19 cellular contexts compared by ENCODE assay signal in the genomic region with DNA sequence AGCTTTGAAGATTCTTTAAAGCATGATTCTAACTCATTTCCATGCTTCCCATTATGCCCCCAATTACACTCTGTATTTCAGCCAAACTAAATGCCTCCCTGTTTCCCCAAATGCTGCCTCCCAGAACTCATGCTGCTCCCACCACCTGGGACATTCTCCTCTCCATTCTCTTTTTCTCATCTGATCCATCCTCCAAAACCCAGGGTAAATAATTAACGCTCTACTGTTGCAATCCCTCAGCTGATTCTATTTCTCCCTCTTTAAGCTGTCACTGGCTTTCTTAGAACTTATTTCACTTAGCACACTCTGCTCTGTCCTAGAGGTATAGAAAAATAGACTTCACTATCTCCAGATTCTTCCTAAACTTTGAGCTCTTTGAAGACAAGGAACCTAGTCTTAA.
A peak's percentile ranks its signal among the peaks of the same experiment; 100 is the strongest.
DNase-seq lines count a peak whose midpoint lies in the region; ATAC-seq and TF ChIP-seq lines count a peak whose summit lies in the region.
"Had no signal": no experiment of that assay in that cellular context is flagged by ENCODE, and none has a peak within 500 bp of the region (broad histone marks: within the 10 kb centered on the region; RNA-seq: fewer than 3 reads in every experiment).

No MANE protein-coding gene starts in this region.

- H3K4me3 Mint-ChIP-seq in MCF 10A (ENCODE audit: unreplicated experiment): no peak overlapping the region
- H3K4me3 Mint-ChIP-seq: B cell; CD4-positive, CD25-positive, alpha-beta regulatory T cell; CD8-positive, alpha-beta T cell had no signal

- dilution Hi-C loops in mammary epithelial cell (cut with HindIII; ENCODE audit: low sequenced_read_pairs): no loop called here

- peak overlapping the region; percentile 20 for H3K27ac Mint-ChIP-seq in MCF 10A (ENCODE audit: low read depth, unreplicated experiment)
- H3K27ac Mint-ChIP-seq: B cell; CD8-positive, alpha-beta T cell had no signal

- H3K9ac ChIP-seq in mammary epithelial cell (ENCODE audit: insufficient read depth, low read length): no peak overlapping the region
- H3K9ac ChIP-seq: BLaER1 had no signal

- H3K27me3 ChIP-seq in mammary epithelial cell (ENCODE audit: insufficient read depth, low read length): no peaks in the 10 kb centered on the region
- H3K27me3 ChIP-seq in testis: no peaks in the 10 kb centered on the region
- H3K27me3 ChIP-seq: BLaER1 had no signal

- H3K27ac ChIP-seq in mammary epithelial cell (ENCODE audit: insufficient read depth, low read depth, low read length) (no peak overlapping the region), testis (no peak overlapping the region)
- H3K27ac ChIP-seq: 22Rv1, BLaER1, C4-2B had no signal

- no peak for TF ChIP-seq POLR2A in testis (IDR thresholded peaks at IDR 0.05)

- H3K4me2 ChIP-seq in mammary epithelial cell (ENCODE audit: insufficient read depth, low read depth, low read length): no peak overlapping the region
- H3K4me2 ChIP-seq: BLaER1 had no signal

- ATAC-seq in HG03460 (IDR thresholded peaks at IDR 0.05; ENCODE audit: unreplicated experiment): no peak
- ATAC-seq: CD8-positive, alpha-beta T cell had no signal

- H2AFZ ChIP-seq in mammary epithelial cell (ENCODE audit: low read depth, low read length): no peak overlapping the region

- no peaks in the 10 kb centered on the region for H3K4me1 Mint-ChIP-seq in MCF 10A (ENCODE audit: insufficient read depth, unreplicated experiment)
- H3K4me1 Mint-ChIP-seq: B cell had no signal

- DNase-seq in MCF 10A (ENCODE audit: unreplicated experiment): no peak
- no peak for DNase-seq in mammary epithelial cell
- DNase-seq in HuH-7 (ENCODE audit: low spot score): peak; percentile 46
- peak; percentile 65 for DNase-seq in renal cortical epithelial cell (ENCODE audit: low read depth)
- no peak for DNase-seq in testis
- DNase-seq: Caco-2; CD4-positive, CD25-positive, alpha-beta regulatory T cell; CD8-positive, alpha-beta T cell; DMS153; DMS79; EL; GF-D8; GOT3 had no signal

- no peaks in the 10 kb centered on the region for H4K20me1 ChIP-seq in mammary epithelial cell (ENCODE audit: insufficient read depth, low read length)
- H4K20me1 ChIP-seq: BLaER1 had no signal

- no peak for TF ChIP-seq CTCF in MCF 10A (IDR thresholded peaks at IDR 0.05; ENCODE audit: unreplicated experiment)
- no peak for TF ChIP-seq CTCF in mammary epithelial cell (conservative IDR thresholded peaks at IDR 0.05 in 1 of 2, IDR thresholded peaks at IDR 0.05 in 1 of 2; ENCODE audit: extremely low read depth in 1 of 2, insufficient read depth in 1 of 2, low read depth in 1 of 2, low read length in 2 of 2)
- TF ChIP-seq CTCF in testis (IDR thresholded peaks at IDR 0.05): no peak

- POLR2A ChIA-PET in MCF 10A (lab: Yijun Ruan, JAX): interaction anchor here (0.6 to 1.0 kb wide), 2 partner anchors 13 to 20 kb away, joined by 3 read pairs; no protein-coding TSS in a partner anchor

- H3K4me3 ChIP-seq in mammary epithelial cell (replicated peaks in 1 of 3; ENCODE audit: insufficient read depth in 1 of 3, low read depth in 2 of 3, low read length in 3 of 3) (no peak overlapping the region), testis (no peak overlapping the region)
- H3K4me3 ChIP-seq: BLaER1, HAP-1 had no signal

- H3K36me3 ChIP-seq in mammary epithelial cell (ENCODE audit: insufficient read depth, low read length): no peaks in the 10 kb centered on the region
- H3K36me3 ChIP-seq in testis (ENCODE audit: low read depth, missing control alignments): no peaks in the 10 kb centered on the region
- H3K36me3 ChIP-seq: BLaER1, HAP-1 had no signal

- in situ Hi-C loops in mammary epithelial cell (cut with MboI; ENCODE audit: low sequenced_read_pairs in 2 of 2): no loop called here

- no peaks in the 10 kb centered on the region for H3K27me3 Mint-ChIP-seq in MCF 10A (ENCODE audit: insufficient read depth, unreplicated experiment)
- H3K27me3 Mint-ChIP-seq: B cell; CD4-positive, CD25-positive, alpha-beta regulatory T cell had no signal

- WGBS in mammary epithelial cell (ENCODE audit: low coverage, missing lambda C conversion rate): 90% methylated on average over 1 of the region's 1 CpG
- WGBS in testis, 2 donors: 84 to 100% methylated on average over 1 of the region's 1 CpG

- H3K4me1 ChIP-seq in mammary epithelial cell (ENCODE audit: insufficient read depth, low read length) (no peaks in the 10 kb centered on the region), testis (no peaks in the 10 kb centered on the region)
- H3K4me1 ChIP-seq: BLaER1, Caco-2, HAP-1 had no signal

- H3K36me3 Mint-ChIP-seq in MCF 10A (ENCODE audit: insufficient read depth, unreplicated experiment): peaks cover 10% of the 10 kb centered on the region
- H3K36me3 Mint-ChIP-seq: CD8-positive, alpha-beta T cell had no signal

- intact Hi-C loops in MCF 10A (cut with micrococcal nuclease) (no loop called here), mammary epithelial cell (cut with micrococcal nuclease) (no loop called here), testis (cut with DNase I; ENCODE audit: low total_unique reads) (no loop called here)

- H3K9me3 Mint-ChIP-seq in MCF 10A (ENCODE audit: unreplicated experiment): no peaks in the 10 kb centered on the region
- H3K9me3 Mint-ChIP-seq: CD8-positive, alpha-beta T cell had no signal

- BruUV-seq in MCF 10A (replicated peaks; lab: Mats Ljungman, UMichigan) (no TSS peak), mammary epithelial cell (replicated peaks; lab: Mats Ljungman, UMichigan) (no TSS peak)

- H3K79me2 ChIP-seq in mammary epithelial cell (ENCODE audit: insufficient read depth, low read length): no peaks in the 10 kb centered on the region

- H3K9me3 ChIP-seq in mammary epithelial cell (replicated peaks; ENCODE audit: insufficient read depth, low read length) (no peaks in the 10 kb centered on the region), testis (no peaks in the 10 kb centered on the region)
- H3K9me3 ChIP-seq: BLaER1, Caco-2, HAP-1 had no signal

- CTCF ChIA-PET in MCF 10A (lab: Yijun Ruan, JAX): interaction anchor here (0.6 to 0.7 kb wide), 4 partner anchors 10 to 437 kb away, joined by 3 to 4 read pairs (median 4); no protein-coding TSS in a partner anchor
- CTCF ChIA-PET in mammary epithelial cell (lab: Charles Lee; ENCODE audit: low non-redundant PET): no interaction called here

Comparison
In these comparisons a context has a peak if more than half of its experiments do, and no peak if none do; other contexts are left out.
1. DNase-seq: peak in HuH-7 (single experiment) and renal cortical epithelial cell (single experiment); none in MCF 10A (single experiment), mammary epithelial cell (single experiment) and testis (single experiment).